Comparison of ENCODE assay signal across 9 cellular contexts in genomic region chr20:32581839-32582658, GRCh38. TPM values are rescaled to one million over a fixed set of nuclear protein-coding genes. Genes with fewer than 3 reads are reported as not detected.
A peak's percentile ranks its signal among the peaks of the same experiment; 100 is the strongest.
DNase-seq lines count a peak whose midpoint lies in the region; ATAC-seq and TF ChIP-seq lines count a peak whose summit lies in the region.
"Had no signal": no experiment of that assay in that cellular context is flagged by ENCODE, and none has a peak within 500 bp of the region (broad histone marks: within the 10 kb centered on the region; RNA-seq: fewer than 3 reads in every experiment).

No MANE protein-coding gene starts in this region.

- H3K27ac ChIP-seq in CD8-positive, alpha-beta T cell (ENCODE audit: low read depth, low read length): no peak overlapping the region
- H3K27ac ChIP-seq in HUES6 (ENCODE audit: low read depth, low read length) (no peak overlapping the region), angular gyrus (ENCODE audit: low read depth, low read length) (peak overlapping the region; percentile 48)

- H3K9ac ChIP-seq in HUES6 (ENCODE audit: low read length): no peak overlapping the region

- TF ChIP-seq CTCF in CD8-positive, alpha-beta T cell (IDR thresholded peaks at IDR 0.05): no peak
- no peak for TF ChIP-seq CTCF in natural killer cell (IDR thresholded peaks at IDR 0.05)

- peak overlapping the region; percentile 78 for H3K4me3 Mint-ChIP-seq in CD8-positive, alpha-beta T cell
- H3K4me3 Mint-ChIP-seq in natural killer cell: peak overlapping the region; percentile 90

- CTCF ChIA-PET in CD8-positive, alpha-beta T cell (lab: Charles Lee): interaction anchor here (1.2 to 3.1 kb wide), 3 partner anchors 43 to 60 kb away, joined by 3 to 11 read pairs (median 6); no protein-coding TSS in a partner anchor

- peaks cover 60% of the 10 kb centered on the region for H3K4me1 ChIP-seq in CD8-positive, alpha-beta T cell (ENCODE audit: insufficient read depth, low read length)
- peaks cover 24% of the 10 kb centered on the region for H3K4me1 ChIP-seq in HUES6 (ENCODE audit: control insufficient read depth, insufficient read depth, low read length)

- H3K27ac Mint-ChIP-seq in CD8-positive, alpha-beta T cell: peak overlapping the region; percentile 89
- peak overlapping the region; percentile 84 to 91 for H3K27ac Mint-ChIP-seq in natural killer cell

- ATAC-seq in CD8-positive, alpha-beta T cell: no peak
- no peak for ATAC-seq in natural killer cell
- no peak for ATAC-seq in GM21529 (IDR thresholded peaks at IDR 0.05; ENCODE audit: unreplicated experiment)
- ATAC-seq in HG03521 (IDR thresholded peaks at IDR 0.05; ENCODE audit: unreplicated experiment): no peak
- no peak for ATAC-seq in HG03095 (IDR thresholded peaks at IDR 0.05; ENCODE audit: unreplicated experiment)
- ATAC-seq in HG03025 (IDR thresholded peaks at IDR 0.05; ENCODE audit: low FRiP score, unreplicated experiment): no peak

- peak overlapping the region; percentile 30 for H3K4me3 ChIP-seq in CD8-positive, alpha-beta T cell (ENCODE audit: low read depth, low read length)
- peak overlapping the region; percentile 67; the same call in 1 of the 2 replicates for H3K4me3 ChIP-seq in HUES6 (ENCODE audit: low read depth, low read length)

- peak in 1 of 7 experiments; percentile 26 for DNase-seq in CD8-positive, alpha-beta T cell
- DNase-seq in natural killer cell: no peak
- DNase-seq: Kasumi-1 had no signal

- no peaks in the 10 kb centered on the region for H3K27me3 ChIP-seq in CD8-positive, alpha-beta T cell (ENCODE audit: insufficient read depth, low read length)
- peaks cover 33% of the 10 kb centered on the region for H3K27me3 ChIP-seq in HUES6 (ENCODE audit: control insufficient read depth, insufficient read depth, low read length)

- H3K27me3 Mint-ChIP-seq in CD8-positive, alpha-beta T cell (ENCODE audit: low read depth): no peaks in the 10 kb centered on the region
- no peaks in the 10 kb centered on the region for H3K27me3 Mint-ChIP-seq in natural killer cell (ENCODE audit: low read depth in 2 of 2)

- H3K4me1 Mint-ChIP-seq in CD8-positive, alpha-beta T cell (ENCODE audit: low read depth): peaks cover 67% of the 10 kb centered on the region
- H3K4me1 Mint-ChIP-seq in natural killer cell: peaks cover 54 to 70% of the 10 kb centered on the region in 2 donors

- H3K9me3 Mint-ChIP-seq in CD8-positive, alpha-beta T cell: no peaks in the 10 kb centered on the region
- no peaks in the 10 kb centered on the region for H3K9me3 Mint-ChIP-seq in natural killer cell

- H3K36me3 ChIP-seq in CD8-positive, alpha-beta T cell (ENCODE audit: insufficient read depth, low read length): no peaks in the 10 kb centered on the region
- H3K36me3 ChIP-seq in HUES6 (ENCODE audit: control insufficient read depth, insufficient read depth, low read length): no peaks in the 10 kb centered on the region

- POLR2A ChIA-PET in CD8-positive, alpha-beta T cell (lab: Charles Lee): interaction anchor here (1.8 to 2.4 kb wide), 2 partner anchors 47 to 54 kb away, joined by 5 to 6 read pairs; no protein-coding TSS in a partner anchor

- intact Hi-C loops in CD8-positive, alpha-beta T cell (cut with DNase I, micrococcal nuclease): loop anchor here (1.0 to 10.0 kb wide), 4 partner anchors 41 to 393 kb away; no protein-coding TSS in a partner anchor
- intact Hi-C loops in natural killer cell (cut with micrococcal nuclease): loop anchor here (5.0 kb wide), 1 partner anchor 45 kb away; no protein-coding TSS in a partner anchor

- peaks cover 6% of the 10 kb centered on the region for H3K36me3 Mint-ChIP-seq in CD8-positive, alpha-beta T cell
- H3K36me3 Mint-ChIP-seq in natural killer cell: no peaks in the 10 kb centered on the region

- no peaks in the 10 kb centered on the region for H3K9me3 ChIP-seq in CD8-positive, alpha-beta T cell (ENCODE audit: low read length)
- H3K9me3 ChIP-seq in HUES6 (ENCODE audit: control insufficient read depth, insufficient read depth, low read depth, low read length): no peaks in the 10 kb centered on the region

RNA-seq across cellular contexts. Expression of gene NOL4L, which starts 3.1 kb away (rescaled TPM):
- total RNA-seq in CD8-positive, alpha-beta T cell: 10 to 100 TPM; 39.1 to 39.7 TPM
- 100 to 1,000 TPM; 101 to 136 (median 114) TPM for total RNA-seq in natural killer cell
